10 cellular contexts compared by ENCODE assay signal in genomic region chr6:145962581-145962980, GRCh38. TPM values are rescaled to one million over a fixed set of nuclear protein-coding genes. Genes with fewer than 3 reads are reported as not detected.
DNase-seq lines count a peak whose midpoint lies in the region; ATAC-seq and TF ChIP-seq lines count a peak whose summit lies in the region.
"Had no signal": no experiment of that assay in that cellular context is flagged by ENCODE, and none has a peak within 500 bp of the region (broad histone marks: within the 10 kb centered on the region; RNA-seq: fewer than 3 reads in every experiment).

No MANE protein-coding gene starts in this region.

- H3K27me3 Mint-ChIP-seq in activated naive CD4-positive, alpha-beta T cell treated with anti-CD3 and anti-CD28 coated beads, Interleukin-2, amount 50 U/mL, for 24 hours: no peaks in the 10 kb centered on the region
- no peaks in the 10 kb centered on the region for H3K27me3 Mint-ChIP-seq in activated T-helper 1 cell treated with anti-CD3 and anti-CD28 coated beads, Interleukin-12 subunit alpha, Interleukin-12 subunit beta, Interleukin-2, Interleukin-4 antibody, amounts not matched to agents 30 ng/mL and 10 ng/mL and 1 ng/mL, durations not matched to agents 14 hours and 24 hours and 36 hours (ENCODE audit: insufficient read depth)
- peaks cover 0 to 13% (median 5%) of the 10 kb centered on the region in 3 donors for H3K27me3 Mint-ChIP-seq in immature natural killer cell (ENCODE audit: low read depth in 3 of 3)

- H3K36me3 Mint-ChIP-seq in activated naive CD4-positive, alpha-beta T cell treated with anti-CD3 and anti-CD28 coated beads, Interleukin-2, amount 50 U/mL, for 24 hours: peaks cover 4% of the 10 kb centered on the region
- H3K36me3 Mint-ChIP-seq in activated T-helper 1 cell treated with anti-CD3 and anti-CD28 coated beads, Interleukin-12 subunit alpha, Interleukin-12 subunit beta, Interleukin-2, Interleukin-4 antibody, amounts not matched to agents 30 ng/mL and 10 ng/mL and 1 ng/mL, durations not matched to agents 14 hours and 24 hours and 36 hours (ENCODE audit: low read depth): peaks cover 15% of the 10 kb centered on the region
- H3K36me3 Mint-ChIP-seq in immature natural killer cell: no peaks in the 10 kb centered on the region

- H3K4me1 ChIP-seq in tibial artery: peaks cover 0 to 38% (median 24%) of the 10 kb centered on the region in 4 donors

- ATAC-seq in HG03159 (IDR thresholded peaks at IDR 0.05; ENCODE audit: unreplicated experiment): no peak
- ATAC-seq in HG03342 (IDR thresholded peaks at IDR 0.05; ENCODE audit: unreplicated experiment): no peak
- ATAC-seq in HG03095 (IDR thresholded peaks at IDR 0.05; ENCODE audit: unreplicated experiment): no peak
- ATAC-seq: left lobe of liver had no signal

- H3K9me3 Mint-ChIP-seq in activated naive CD4-positive, alpha-beta T cell treated with anti-CD3 and anti-CD28 coated beads, Interleukin-2, amount 50 U/mL, for 24 hours: no peaks in the 10 kb centered on the region
- H3K9me3 Mint-ChIP-seq in activated T-helper 1 cell treated with anti-CD3 and anti-CD28 coated beads, Interleukin-12 subunit alpha, Interleukin-12 subunit beta, Interleukin-2, Interleukin-4 antibody, amounts not matched to agents 30 ng/mL and 10 ng/mL and 1 ng/mL, durations not matched to agents 14 hours and 24 hours and 36 hours: no peaks in the 10 kb centered on the region
- H3K9me3 Mint-ChIP-seq in immature natural killer cell: no peaks in the 10 kb centered on the region

- peak overlapping the region in 1 of 2 donors; percentile 94 for H3K27ac ChIP-seq in tibial artery

- no peak overlapping the region for H3K27ac Mint-ChIP-seq in activated naive CD4-positive, alpha-beta T cell treated with anti-CD3 and anti-CD28 coated beads, Interleukin-2, amount 50 U/mL, for 24 hours
- no peak overlapping the region for H3K27ac Mint-ChIP-seq in activated T-helper 1 cell treated with anti-CD3 and anti-CD28 coated beads, Interleukin-12 subunit alpha, Interleukin-12 subunit beta, Interleukin-2, Interleukin-4 antibody, amounts not matched to agents 30 ng/mL and 10 ng/mL and 1 ng/mL, durations not matched to agents 14 hours and 24 hours and 36 hours
- peak overlapping the region in 3 of 6 donors; percentile 87 to 96 (median 95) for H3K27ac Mint-ChIP-seq in immature natural killer cell

- H3K9me3 ChIP-seq in tibial artery: no peaks in the 10 kb centered on the region

- peaks cover 66% of the 10 kb centered on the region for H3K4me1 Mint-ChIP-seq in activated naive CD4-positive, alpha-beta T cell treated with anti-CD3 and anti-CD28 coated beads, Interleukin-2, amount 50 U/mL, for 24 hours
- H3K4me1 Mint-ChIP-seq in activated T-helper 1 cell treated with anti-CD3 and anti-CD28 coated beads, Interleukin-12 subunit alpha, Interleukin-12 subunit beta, Interleukin-2, Interleukin-4 antibody, amounts not matched to agents 30 ng/mL and 10 ng/mL and 1 ng/mL, durations not matched to agents 14 hours and 24 hours and 36 hours (ENCODE audit: low read depth): peaks cover 40% of the 10 kb centered on the region
- peaks cover 36 to 52% of the 10 kb centered on the region in 2 donors for H3K4me1 Mint-ChIP-seq in immature natural killer cell

- no peak for TF ChIP-seq CTCF in tibial artery (IDR thresholded peaks at IDR 0.05)

- peak overlapping the region; percentile 91 for H3K4me3 Mint-ChIP-seq in activated naive CD4-positive, alpha-beta T cell treated with anti-CD3 and anti-CD28 coated beads, Interleukin-2, amount 50 U/mL, for 24 hours
- peak overlapping the region; percentile 98 for H3K4me3 Mint-ChIP-seq in activated T-helper 1 cell treated with anti-CD3 and anti-CD28 coated beads, Interleukin-12 subunit alpha, Interleukin-12 subunit beta, Interleukin-2, Interleukin-4 antibody, amounts not matched to agents 30 ng/mL and 10 ng/mL and 1 ng/mL, durations not matched to agents 14 hours and 24 hours and 36 hours
- H3K4me3 Mint-ChIP-seq in immature natural killer cell: peak overlapping the region; percentile 97 to 98 (median 98)

- no peaks in the 10 kb centered on the region for H3K36me3 ChIP-seq in tibial artery

- peak overlapping the region; percentile 81 to 92 for H3K4me3 ChIP-seq in tibial artery

- intact Hi-C loops in activated T-helper 1 cell treated with anti-CD3 and anti-CD28 coated beads, Interleukin-12 subunit alpha, Interleukin-12 subunit beta, Interleukin-2, Interleukin-4 antibody, amounts not matched to agents 30 ng/mL and 10 ng/mL and 1 ng/mL, durations not matched to agents 14 hours and 24 hours and 36 hours (cut with micrococcal nuclease): loop anchor here (2.0 to 10.0 kb wide), 4 partner anchors 34 to 1808 kb away; partner anchors contain the start of genes STX11 and STXBP5
- intact Hi-C loops in tibial artery (cut with DNase I; ENCODE audit: low total_unique reads): loop anchor here (10.0 kb wide), 2 partner anchors 228 to 582 kb away; partner anchors contain the start of genes EPM2A and RAB32

- H3K27me3 ChIP-seq in tibial artery: no peaks in the 10 kb centered on the region

- DNase-seq in activated naive CD4-positive, alpha-beta T cell treated with anti-CD3 and anti-CD28 coated beads, Interleukin-2, amount 50 U/mL, for 16 hours: no peak
- DNase-seq in activated T-helper 1 cell treated with anti-CD3 and anti-CD28 coated beads, Interleukin-12 subunit alpha, Interleukin-12 subunit beta, Interleukin-2, Interleukin-4 antibody, amounts not matched to agents 30 ng/mL and 10 ng/mL and 1 ng/mL, durations not matched to agents 14 hours and 24 hours and 36 hours (ENCODE audit: low spot score): no peak
- no peak for DNase-seq in immature natural killer cell
- no peak for DNase-seq in tibial artery
- DNase-seq: COR-L47 had no signal

RNA-seq across cellular contexts. Expression of gene SHPRH, which starts 1.6 kb away (rescaled TPM):
- total RNA-seq in activated T-helper 1 cell treated with anti-CD3 and anti-CD28 coated beads, Interleukin-12 subunit alpha, Interleukin-12 subunit beta, Interleukin-2, Interleukin-4 antibody, amounts not matched to agents 30 ng/mL and 10 ng/mL and 1 ng/mL, durations not matched to agents 14 hours and 24 hours and 36 hours: 20.4 and 20.7 TPM in 2 replicates
- polyA plus RNA-seq in immature natural killer cell: 1 to 10 TPM; 3.1 to 9.9 (median 4.6) TPM
